10 cellular contexts compared by ENCODE assay signal in genomic region chr14:72961579-72962335, GRCh38. TPM values are rescaled to one million over a fixed set of nuclear protein-coding genes. Genes with fewer than 3 reads are reported as not detected.
DNase-seq lines count a peak whose midpoint lies in the region; FAIRE-seq and TF ChIP-seq lines count a peak whose summit lies in the region.
"Had no signal": no experiment of that assay in that cellular context is flagged by ENCODE, and none has a peak within 500 bp of the region (broad histone marks: within the 10 kb centered on the region; RNA-seq: fewer than 3 reads in every experiment).

No MANE protein-coding gene starts in this region.

- FAIRE-seq in GM19239 (lab: Jason Lieb, UNC) = no peak
- FAIRE-seq: GM12878 had no signal

- no peak for TF ChIP-seq CTCF in AG04450 (IDR thresholded peaks at IDR 0.05; ENCODE audit: low read depth, low read length)

- no peak overlapping the region for H3K4me3 ChIP-seq in AG04450 (ENCODE audit: low read depth, low read length)
- H3K4me3 ChIP-seq: GM12878, Peyer's patch had no signal

- POLR2A ChIA-PET in AG04450 (lab: Yijun Ruan, JAX) = interaction anchor here (0.5 to 0.8 kb wide), 3 partner anchors 15 to 133 kb away, joined by 3 to 9 read pairs (median 4); no protein-coding TSS in a partner anchor

- CTCF ChIA-PET in AG04450 (lab: Charles Lee) = interaction anchor here (0.6 to 2.2 kb wide), 6 partner anchors 12 to 448 kb away, joined by 3 to 10 read pairs (median 6); no protein-coding TSS in a partner anchor

- no peaks in the 10 kb centered on the region for H3K9me3 ChIP-seq in AG04450 (ENCODE audit: control insufficient read depth, insufficient read depth, low read length)
- H3K9me3 ChIP-seq: Peyer's patch had no signal

- peak overlapping the region; percentile 39 for H3K27ac ChIP-seq in AG04450 (ENCODE audit: low read depth, low read length)
- H3K27ac ChIP-seq: Peyer's patch had no signal

- DNase-seq in AG04450 (ENCODE audit: low read depth, low spot score) (no peak), HS-27A (ENCODE audit: low read depth) (peak; percentile 51), amniotic epithelial cell (ENCODE audit: low read depth) (peak; percentile 24), kidney tubule cell (ENCODE audit: low spot score) (peak; percentile 92), NCI-H510A (lab: John Stamatoyannopoulos, UW) (no peak), GM19239 (ENCODE audit: insufficient read length, low spot score) (no peak), NCI-H446 treated with DMSO at 0.1 percent for 48 hours (lab: John Stamatoyannopoulos, UW) (no peak)
- DNase-seq in activated CD8-positive, alpha-beta memory T cell treated with anti-CD3 and anti-CD28 coated beads, Interleukin-2, amount 50 U/mL, for 4 hours = no peak
- DNase-seq: Peyer's patch had no signal

- H3K27me3 ChIP-seq in AG04450 (ENCODE audit: control insufficient read depth, insufficient read depth, low read length) = no peaks in the 10 kb centered on the region
- H3K27me3 ChIP-seq: Peyer's patch had no signal

RNA-seq across cellular contexts. Expression of gene DCAF4, which starts 35.5 kb away (rescaled TPM):
- polyA plus RNA-seq in AG04450 (2011; rRNA removed) = 14.7 and 14.8 TPM in 2 replicates
- polyA minus RNA-seq in AG04450 (2011; rRNA and poly(A)+ RNA removed) = 19.2 and 27.9 TPM in 2 replicates

Comparison
In these comparisons a context has a peak if more than half of its experiments do, and no peak if none do; other contexts are left out.
1. DNase-seq: peak in HS-27A (single experiment), amniotic epithelial cell (single experiment) and kidney tubule cell (single experiment); none in AG04450 (single experiment), NCI-H510A (single experiment), GM19239 (single experiment), activated CD8-positive, alpha-beta memory T cell treated with anti-CD3 and anti-CD28 coated beads, Interleukin-2, amount 50 U/mL, for 4 hours (single experiment) and NCI-H446 treated with DMSO at 0.1 percent for 48 hours (single experiment).